Comparison of ENCODE assay signal across 17 cellular contexts in the genomic region with DNA sequence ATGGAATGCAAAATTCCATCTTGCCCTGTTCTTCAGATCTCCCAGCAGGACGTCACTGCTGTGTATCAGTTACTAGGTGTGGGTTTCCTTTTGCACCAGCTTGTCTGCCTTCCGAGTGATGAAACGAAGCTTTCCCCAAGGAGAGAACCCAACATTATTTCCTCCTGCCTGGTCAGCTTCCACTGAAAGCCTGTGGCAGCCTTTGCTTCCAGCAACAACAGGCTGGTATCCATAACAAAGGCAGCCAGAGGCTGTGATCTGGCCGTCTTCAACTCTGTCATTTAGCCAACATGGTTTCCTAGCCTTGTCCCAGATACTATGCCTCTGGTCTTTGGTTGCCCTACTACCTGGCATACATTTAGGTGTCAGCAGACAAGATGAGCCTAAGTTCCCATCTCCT.
A peak's percentile ranks its signal among the peaks of the same experiment; 100 is the strongest.
DNase-seq lines count a peak whose midpoint lies in the region; ATAC-seq and TF ChIP-seq lines count a peak whose summit lies in the region.
"Had no signal": no experiment of that assay in that cellular context is flagged by ENCODE, and none has a peak within 500 bp of the region (broad histone marks: within the 10 kb centered on the region; RNA-seq: fewer than 3 reads in every experiment).

No MANE protein-coding gene starts in this region.

- H3K4me3 Mint-ChIP-seq in nephron = no peak overlapping the region
- H3K4me3 Mint-ChIP-seq in activated CD4-positive, alpha-beta T cell treated with anti-CD3 and anti-CD28 coated beads, Interleukin-2, amount 10 ng/mL, durations not matched to agents 7 days and 5 days = no peak overlapping the region
- H3K4me3 Mint-ChIP-seq: activated B cell treated with CpG ODN at 0.5 μM for 24 hours; activated naive CD4-positive, alpha-beta T cell treated with anti-CD3 and anti-CD28 coated beads, Interleukin-2, amount 10 ng/mL, durations not matched to agents 7 days and 5 days had no signal

- H3K27ac Mint-ChIP-seq in nephron = peak overlapping the region in 2 of 3 experiments; percentile 8 to 26
- no peak overlapping the region for H3K27ac Mint-ChIP-seq in activated CD4-positive, alpha-beta T cell treated with anti-CD3 and anti-CD28 coated beads, Interleukin-2, amount 10 ng/mL, durations not matched to agents 7 days and 5 days
- H3K27ac Mint-ChIP-seq: activated B cell treated with CpG ODN at 0.5 μM for 24 hours; activated naive CD4-positive, alpha-beta T cell treated with anti-CD3 and anti-CD28 coated beads, Interleukin-2, amount 10 ng/mL, durations not matched to agents 7 days and 5 days had no signal

- H3K27me3 Mint-ChIP-seq in nephron (ENCODE audit: low read depth) = no peaks in the 10 kb centered on the region
- peaks cover 8% of the 10 kb centered on the region for H3K27me3 Mint-ChIP-seq in activated CD4-positive, alpha-beta T cell treated with anti-CD3 and anti-CD28 coated beads, Interleukin-2, amount 10 ng/mL, durations not matched to agents 7 days and 5 days

- H3K36me3 Mint-ChIP-seq in nephron (ENCODE audit: low read depth) = no peaks in the 10 kb centered on the region
- H3K36me3 Mint-ChIP-seq in activated CD4-positive, alpha-beta T cell treated with anti-CD3 and anti-CD28 coated beads, Interleukin-2, amount 10 ng/mL, durations not matched to agents 7 days and 5 days (ENCODE audit: low read depth) = no peaks in the 10 kb centered on the region
- H3K36me3 Mint-ChIP-seq: activated naive CD4-positive, alpha-beta T cell treated with anti-CD3 and anti-CD28 coated beads, Interleukin-2, amount 10 ng/mL, durations not matched to agents 7 days and 5 days had no signal

- H3K4me1 ChIP-seq in ascending aorta (peaks cover 0 to 5% of the 10 kb centered on the region in 2 donors), heart right ventricle (peaks cover 0 to 15% (median 0%) of the 10 kb centered on the region in 9 donors)
- H3K4me1 ChIP-seq: A549, prostate gland had no signal

- H3K4me3 ChIP-seq in ascending aorta (no peak overlapping the region), heart right ventricle (peak overlapping the region in 2 of 10 donors; percentile 5 to 14)
- H3K4me3 ChIP-seq: A549, prostate gland had no signal

- no peaks in the 10 kb centered on the region for H3K9me3 Mint-ChIP-seq in nephron
- no peaks in the 10 kb centered on the region for H3K9me3 Mint-ChIP-seq in activated CD4-positive, alpha-beta T cell treated with anti-CD3 and anti-CD28 coated beads, Interleukin-2, amount 10 ng/mL, durations not matched to agents 7 days and 5 days
- H3K9me3 Mint-ChIP-seq: activated B cell treated with CpG ODN at 0.5 μM for 24 hours; activated naive CD4-positive, alpha-beta T cell treated with anti-CD3 and anti-CD28 coated beads, Interleukin-2, amount 10 ng/mL, durations not matched to agents 7 days and 5 days had no signal

- DNase-seq in Daoy (ENCODE audit: low read depth) = peak; percentile 5
- DNase-seq in ascending aorta (ENCODE audit: low spot score in 2 of 2) = no peak
- DNase-seq in heart right ventricle = peak in 1 of 2 donors; percentile 49
- DNase-seq in NCI-H2107 treated with DMSO at 0.1 percent for 48 hours (lab: John Stamatoyannopoulos, UW; ENCODE audit: unreplicated experiment) = no peak
- no peak for DNase-seq in activated CD4-positive, alpha-beta T cell treated with anti-CD3 and anti-CD28 coated beads, Interleukin-2, amount 10 ng/mL, durations not matched to agents 7 days and 5 days
- DNase-seq in COR-L47 (lab: John Stamatoyannopoulos, UW) = no peak
- DNase-seq: activated B cell treated with CpG ODN at 0.5 μM for 24 hours; activated naive CD4-positive, alpha-beta T cell treated with anti-CD3 and anti-CD28 coated beads, Interleukin-2, amount 10 ng/mL, durations not matched to agents 7 days and 5 days; DMS79; foreskin melanocyte; NCI-H510A; T-helper 1 cell had no signal

- H3K9me3 ChIP-seq in ascending aorta (no peaks in the 10 kb centered on the region), heart right ventricle (no peaks in the 10 kb centered on the region)
- H3K9me3 ChIP-seq: A549, prostate gland had no signal

- H3K27me3 ChIP-seq in ascending aorta = no peaks in the 10 kb centered on the region
- H3K27me3 ChIP-seq in heart right ventricle = no peaks in the 10 kb centered on the region

- TF ChIP-seq CTCF in ascending aorta (IDR thresholded peaks at IDR 0.05) (no peak), heart right ventricle (IDR thresholded peaks at IDR 0.05) (no peak), nephron (IDR thresholded peaks at IDR 0.05; ENCODE audit: unreplicated experiment in 3 of 3) (no peak)

- POLR2A ChIA-PET in activated CD4-positive, alpha-beta T cell treated with anti-CD3 and anti-CD28 coated beads, Interleukin-2, amount 10 ng/mL, durations not matched to agents 7 days and 5 days (lab: Charles Lee) = no interaction called here

- H3K27ac ChIP-seq in ascending aorta (peak overlapping the region; percentile 15 to 52), heart right ventricle (peak overlapping the region in 8 of 10 donors; percentile 29 to 69 (median 52))
- H3K27ac ChIP-seq: A549, KMS-11, prostate gland had no signal

- WGBS in heart right ventricle, 2 donors = 11 to 23% methylated on average over 4 of the region's 4 CpGs

- ATAC-seq in heart right ventricle (peak; percentile 85 to 97 (median 95)), GM21515 (IDR thresholded peaks at IDR 0.05; ENCODE audit: unreplicated experiment) (no peak)
- ATAC-seq: A549 had no signal

- CTCF ChIA-PET in activated CD4-positive, alpha-beta T cell treated with anti-CD3 and anti-CD28 coated beads, Interleukin-2, amount 10 ng/mL, durations not matched to agents 7 days and 5 days (lab: Charles Lee) = no interaction called here

- intact Hi-C loops in ascending aorta (cut with DNase I) (no loop called here), heart right ventricle (cut with DNase I) (loop anchor here in 4 of 10 donors (1.0 to 5.0 kb wide), 4 partner anchors 77 to 83 kb away; a partner anchor contains a TSS)

- H3K36me3 ChIP-seq in ascending aorta = no peaks in the 10 kb centered on the region
- H3K36me3 ChIP-seq in heart right ventricle = no peaks in the 10 kb centered on the region
- H3K36me3 ChIP-seq: prostate gland had no signal

- peaks cover 31% of the 10 kb centered on the region for H3K4me1 Mint-ChIP-seq in nephron
- H3K4me1 Mint-ChIP-seq in activated CD4-positive, alpha-beta T cell treated with anti-CD3 and anti-CD28 coated beads, Interleukin-2, amount 10 ng/mL, durations not matched to agents 7 days and 5 days = no peaks in the 10 kb centered on the region
- H3K4me1 Mint-ChIP-seq: activated B cell treated with CpG ODN at 0.5 μM for 24 hours; activated naive CD4-positive, alpha-beta T cell treated with anti-CD3 and anti-CD28 coated beads, Interleukin-2, amount 10 ng/mL, durations not matched to agents 7 days and 5 days had no signal
